Comparison of ENCODE assay signal across 26 cellular contexts in genomic region chr11:14045417-14045816, GRCh38.
"Had no signal": no experiment of that assay in that cellular context is flagged by ENCODE, and none has a peak within 500 bp of the region (broad histone marks: within the 10 kb centered on the region; RNA-seq: fewer than 3 reads in every experiment).

No MANE protein-coding gene starts in this region.

- H3K4me1 ChIP-seq: left ventricle myocardium inferior, spleen, tibial nerve, uterus had no signal

- ATAC-seq: left colon; natural killer cell; right cardiac atrium; sciatic nerve; stimulated activated memory B cell treated with anti-CD40 and anti-IgM and Interleukin-4, amounts not matched to agents 10 μg/mL and 1 μg/mL and 100 μg/mL, for 72 hours; stimulated activated naive CD8-positive, alpha-beta T cell treated with anti-CD3 and anti-CD28 coated beads, Interleukin-15, amount 100 ng/mL, for 72 hours had no signal

- H3K27ac Mint-ChIP-seq: mesothelial cell of epicardium; naive B cell; natural killer cell; progenitor cell of endocrine pancreas; stimulated activated memory B cell treated with anti-CD40 and anti-IgM and Interleukin-4, amounts not matched to agents 10 μg/mL and 1 μg/mL and 100 μg/mL, for 72 hours; stimulated activated naive CD8-positive, alpha-beta T cell treated with anti-CD3 and anti-CD28 coated beads, Interleukin-15, amount 100 ng/mL, for 72 hours; type B pancreatic cell had no signal

- H3K4me3 ChIP-seq: left ventricle myocardium inferior, lung, ovary, skin epidermis, spleen, tibial nerve, uterus had no signal

- DNase-seq: hippocampal formation; left colon; left ventricle myocardium inferior; mesendoderm; naive B cell; natural killer cell; ovary; spleen; stimulated activated CD4-positive, alpha-beta T cell treated with anti-CD3 and anti-CD28 coated beads, Interleukin-1b, Interleukin-23, amount 100 ng/mL, for 48 hours; stimulated activated CD4-positive, alpha-beta T cell treated with anti-CD3 and anti-CD28 coated beads, Interleukin-2, amount 100 ng/mL, for 48 hours; stimulated activated CD4-positive, alpha-beta T cell treated with anti-CD3 and anti-CD28 coated beads, Interleukin-4, amount 100 ng/mL, for 4 hours; stimulated activated CD8-positive, alpha-beta memory T cell treated with anti-CD3 and anti-CD28 coated beads, Interleukin-4, amount 100 ng/mL, for 48 hours; stimulated activated naive CD4-positive, alpha-beta T cell treated with Interleukin-2 at 50 U/mL for 16 hours; stimulated activated naive CD8-positive, alpha-beta T cell treated with anti-CD3 and anti-CD28 coated beads, Interleukin-15, amount 100 ng/mL, for 72 hours; substantia nigra; uterus had no signal

- H3K4me3 Mint-ChIP-seq: mesothelial cell of epicardium; naive B cell; natural killer cell; stimulated activated memory B cell treated with anti-CD40 and anti-IgM and Interleukin-4, amounts not matched to agents 10 μg/mL and 1 μg/mL and 100 μg/mL, for 72 hours; stimulated activated naive CD8-positive, alpha-beta T cell treated with anti-CD3 and anti-CD28 coated beads, Interleukin-15, amount 100 ng/mL, for 72 hours; type B pancreatic cell had no signal

- H3K36me3 ChIP-seq: left ventricle myocardium inferior, ovary, spleen, tibial nerve, uterus had no signal

- H3K27ac ChIP-seq: left ventricle myocardium inferior, ovary, skin epidermis, spleen, tibial nerve, uterus had no signal

- FAIRE-seq: keratinocyte had no signal

- H3K27me3 Mint-ChIP-seq: stimulated activated naive CD8-positive, alpha-beta T cell treated with anti-CD3 and anti-CD28 coated beads, Interleukin-15, amount 100 ng/mL, for 72 hours had no signal

- H3K4me1 Mint-ChIP-seq: mesothelial cell of epicardium; naive B cell; natural killer cell; stimulated activated memory B cell treated with anti-CD40 and anti-IgM and Interleukin-4, amounts not matched to agents 10 μg/mL and 1 μg/mL and 100 μg/mL, for 72 hours; stimulated activated naive CD8-positive, alpha-beta T cell treated with anti-CD3 and anti-CD28 coated beads, Interleukin-15, amount 100 ng/mL, for 72 hours had no signal

- H3K9me3 Mint-ChIP-seq: mesothelial cell of epicardium; natural killer cell; stimulated activated memory B cell treated with anti-CD40 and anti-IgM and Interleukin-4, amounts not matched to agents 10 μg/mL and 1 μg/mL and 100 μg/mL, for 72 hours; stimulated activated naive CD8-positive, alpha-beta T cell treated with anti-CD3 and anti-CD28 coated beads, Interleukin-15, amount 100 ng/mL, for 72 hours; type B pancreatic cell had no signal

- H3K9me3 ChIP-seq: left ventricle myocardium inferior, ovary, spleen, tibial nerve, uterus had no signal

- H3K36me3 Mint-ChIP-seq: mesothelial cell of epicardium; naive B cell; natural killer cell; stimulated activated memory B cell treated with anti-CD40 and anti-IgM and Interleukin-4, amounts not matched to agents 10 μg/mL and 1 μg/mL and 100 μg/mL, for 72 hours; type B pancreatic cell had no signal
